Comparison of ENCODE assay signal across 9 cellular contexts in genomic region chr2:241804326-241805276, GRCh38. TPM values are rescaled to one million over a fixed set of nuclear protein-coding genes. Genes with fewer than 3 reads are reported as not detected.
DNase-seq lines count a peak whose midpoint lies in the region; ATAC-seq and TF ChIP-seq lines count a peak whose summit lies in the region.
"Had no signal": no experiment of that assay in that cellular context is flagged by ENCODE, and none has a peak within 500 bp of the region (broad histone marks: within the 10 kb centered on the region; RNA-seq: fewer than 3 reads in every experiment).

No MANE protein-coding gene starts in this region.

- no peak overlapping the region for H2BK20ac ChIP-seq in IMR-90 (ENCODE audit: low read depth, low read length)

- no peaks in the 10 kb centered on the region for H3K9me3 Mint-ChIP-seq in activated T-helper 1 cell treated with anti-CD3 and anti-CD28 coated beads, Interleukin-12 subunit alpha, Interleukin-12 subunit beta, Interleukin-2, Interleukin-4 antibody, amounts not matched to agents 30 ng/mL and 10 ng/mL and 1 ng/mL, durations not matched to agents 14 hours and 24 hours and 36 hours

- H3K4me1 ChIP-seq in IMR-90 (ENCODE audit: control insufficient read depth, insufficient read depth, low read length) (peaks cover 6% of the 10 kb centered on the region; the same call in 1 of the 2 replicates), stomach smooth muscle (ENCODE audit: control insufficient read depth, insufficient read depth, low read length) (peaks cover 19% of the 10 kb centered on the region)

- H3K4me3 Mint-ChIP-seq in activated T-helper 1 cell treated with anti-CD3 and anti-CD28 coated beads, Interleukin-12 subunit alpha, Interleukin-12 subunit beta, Interleukin-2, Interleukin-4 antibody, amounts not matched to agents 30 ng/mL and 10 ng/mL and 1 ng/mL, durations not matched to agents 14 hours and 24 hours and 36 hours, result peak overlapping the region; percentile 47

- H3K79me1 ChIP-seq in IMR-90 (ENCODE audit: low read depth in 1 of 2, low read length in 2 of 2), result no peaks in the 10 kb centered on the region

- no peak overlapping the region; the same call in 1 of the 2 replicates for H3K4me2 ChIP-seq in IMR-90 (ENCODE audit: low read depth, low read length)

- H3K14ac ChIP-seq in IMR-90 (replicated peaks; ENCODE audit: low read depth, low read length), result no peak overlapping the region

- H3K36me3 ChIP-seq in IMR-90 (ENCODE audit: control insufficient read depth, insufficient read depth, low read length) (no peaks in the 10 kb centered on the region), stomach smooth muscle (ENCODE audit: control insufficient read depth in 2 of 2, insufficient read depth in 2 of 2, low read length in 2 of 2) (no peaks in the 10 kb centered on the region)

- POLR2A ChIA-PET in IMR-90 (lab: Charles Lee; ENCODE audit: unreplicated experiment), result no interaction called here

- no peaks in the 10 kb centered on the region for H4K20me1 ChIP-seq in IMR-90 (ENCODE audit: insufficient read depth, low read length)

- no peak for TF ChIP-seq POLR2A in IMR-90 (IDR thresholded peaks at IDR 0.05; ENCODE audit: low read depth, low read length)

- H3K27me3 ChIP-seq in IMR-90 (ENCODE audit: control insufficient read depth, insufficient read depth, low read length) (peaks cover 33% of the 10 kb centered on the region), stomach smooth muscle (ENCODE audit: control insufficient read depth in 1 of 2, insufficient read depth in 2 of 2, low read length in 2 of 2) (peaks cover 7 to 21% of the 10 kb centered on the region in 2 donors)

- no peak overlapping the region for H4K8ac ChIP-seq in IMR-90 (ENCODE audit: low read depth in 2 of 2, low read length in 2 of 2)

- no peak overlapping the region for H4K5ac ChIP-seq in IMR-90 (ENCODE audit: low read depth, low read length)

- dilution Hi-C loops in IMR-90 (cut with HindIII; ENCODE audit: low sequenced_read_pairs, unreplicated experiment), result no loop called here

- peaks cover 4% of the 10 kb centered on the region for H3K4me1 Mint-ChIP-seq in activated T-helper 1 cell treated with anti-CD3 and anti-CD28 coated beads, Interleukin-12 subunit alpha, Interleukin-12 subunit beta, Interleukin-2, Interleukin-4 antibody, amounts not matched to agents 30 ng/mL and 10 ng/mL and 1 ng/mL, durations not matched to agents 14 hours and 24 hours and 36 hours (ENCODE audit: low read depth)

- H3K27me3 Mint-ChIP-seq in activated T-helper 1 cell treated with anti-CD3 and anti-CD28 coated beads, Interleukin-12 subunit alpha, Interleukin-12 subunit beta, Interleukin-2, Interleukin-4 antibody, amounts not matched to agents 30 ng/mL and 10 ng/mL and 1 ng/mL, durations not matched to agents 14 hours and 24 hours and 36 hours (ENCODE audit: insufficient read depth), result peaks cover 9% of the 10 kb centered on the region

- 22% methylated on average over 12 of the region's 37 CpGs; no CpG with 5 or more reads in 1 of the 2 experiments for WGBS in IMR-90 (ENCODE audit: extremely low coverage in 2 of 2, insufficient read length in 1 of 2), 2 experiments

- in situ Hi-C loops in G401 (cut with HindIII; ENCODE audit: low sequenced_read_pairs) (no loop called here), IMR-90 (cut with MboI; ENCODE audit: low sequenced_read_pairs) (no loop called here)

- no peak overlapping the region for H2BK120ac ChIP-seq in IMR-90 (ENCODE audit: low read depth, low read length)

- no peak overlapping the region for H3K56ac ChIP-seq in IMR-90 (ENCODE audit: extremely low read depth, insufficient read depth, low read length)

- no peak overlapping the region for H3K23ac ChIP-seq in IMR-90 (ENCODE audit: low read depth, low read length)

- BruUV-seq in IMR-90 (replicated peaks; lab: Mats Ljungman, UMichigan), result no TSS peak

- no peaks in the 10 kb centered on the region; the same call in 1 of the 2 replicates for H3K9me1 ChIP-seq in IMR-90 (ENCODE audit: insufficient read depth, low read length)

- no peak for TF ChIP-seq CTCF in IMR-90 (conservative IDR thresholded peaks at IDR 0.05; ENCODE audit: low read depth, low read length)

- H3K4me3 ChIP-seq in IMR-90 (ENCODE audit: insufficient read depth, low read depth, low read length) (no peak overlapping the region), iPS-18c (ENCODE audit: insufficient read depth, low read depth, low read length) (peak overlapping the region; percentile 51), stomach smooth muscle (ENCODE audit: low read length in 2 of 2) (peak overlapping the region; percentile 12 to 66)

- H3K9me3 ChIP-seq in IMR-90 (ENCODE audit: control insufficient read depth, insufficient read depth, low read length), result no peaks in the 10 kb centered on the region
- H3K9me3 ChIP-seq in iPS-18c (ENCODE audit: control insufficient read depth, insufficient read depth, low read length), result no peaks in the 10 kb centered on the region
- no peaks in the 10 kb centered on the region for H3K9me3 ChIP-seq in stomach smooth muscle (ENCODE audit: control insufficient read depth in 2 of 2, low read length in 2 of 2)

- H2AFZ ChIP-seq in IMR-90 (replicated peaks; ENCODE audit: low read length, poor library complexity), result no peak overlapping the region

- no peak overlapping the region for H3K18ac ChIP-seq in IMR-90 (ENCODE audit: low read depth, low read length)

- DNase-seq in G401 (ENCODE audit: low spot score) (peak; percentile 43), IMR-90 (no peak), NCI-H1930 (lab: John Stamatoyannopoulos, UW) (no peak), NCI-H1092 treated with DMSO at 0.1 percent for 48 hours (lab: John Stamatoyannopoulos, UW) (no peak), NCI-H2171 (lab: John Stamatoyannopoulos, UW) (no peak)
- no peak for DNase-seq in activated T-helper 1 cell treated with anti-CD3 and anti-CD28 coated beads, Interleukin-12 subunit alpha, Interleukin-12 subunit beta, Interleukin-2, Interleukin-4 antibody, amounts not matched to agents 30 ng/mL and 10 ng/mL and 1 ng/mL, durations not matched to agents 14 hours and 24 hours and 36 hours (ENCODE audit: low spot score)

- H2AK9ac ChIP-seq in IMR-90 (replicated peaks; ENCODE audit: low read depth, low read length, poor library complexity), result peak overlapping the region; percentile 57

- CTCF ChIA-PET in IMR-90 (lab: Yijun Ruan, JAX), result no interaction called here

- no peak overlapping the region for H3K27ac Mint-ChIP-seq in activated T-helper 1 cell treated with anti-CD3 and anti-CD28 coated beads, Interleukin-12 subunit alpha, Interleukin-12 subunit beta, Interleukin-2, Interleukin-4 antibody, amounts not matched to agents 30 ng/mL and 10 ng/mL and 1 ng/mL, durations not matched to agents 14 hours and 24 hours and 36 hours

- H3K9ac ChIP-seq in IMR-90 (ENCODE audit: low read depth, low read length), result no peak overlapping the region
- no peak overlapping the region for H3K9ac ChIP-seq in stomach smooth muscle (ENCODE audit: low read length in 2 of 2)

- ATAC-seq in IMR-90 (ENCODE audit: low read depth), result no peak

- H3K4ac ChIP-seq in IMR-90 (ENCODE audit: low read depth, low read length), result no peak overlapping the region

- no peaks in the 10 kb centered on the region for H3K36me3 Mint-ChIP-seq in activated T-helper 1 cell treated with anti-CD3 and anti-CD28 coated beads, Interleukin-12 subunit alpha, Interleukin-12 subunit beta, Interleukin-2, Interleukin-4 antibody, amounts not matched to agents 30 ng/mL and 10 ng/mL and 1 ng/mL, durations not matched to agents 14 hours and 24 hours and 36 hours (ENCODE audit: low read depth)

- no peak overlapping the region for H2BK5ac ChIP-seq in IMR-90 (ENCODE audit: low read depth, low read length, poor library complexity, severe bottlenecking)

- TF ChIP-seq RAD21 in IMR-90 (IDR thresholded peaks at IDR 0.05; ENCODE audit: low read length), result no peak

- H3K27ac ChIP-seq in IMR-90 (ENCODE audit: insufficient read depth, low read length), result no peak overlapping the region
- no peak overlapping the region for H3K27ac ChIP-seq in stomach smooth muscle (ENCODE audit: low read length)

- H2AK5ac ChIP-seq in IMR-90 (ENCODE audit: low read depth, low read length), result no peak overlapping the region

- H2BK15ac ChIP-seq in IMR-90 (ENCODE audit: low read depth, low read length), result no peak overlapping the region

- no peak overlapping the region for H4K91ac ChIP-seq in IMR-90 (ENCODE audit: insufficient read depth, low read depth, low read length)

- intact Hi-C loops in IMR-90 (cut with micrococcal nuclease), result no loop called here
- intact Hi-C loops in activated T-helper 1 cell treated with anti-CD3 and anti-CD28 coated beads, Interleukin-12 subunit alpha, Interleukin-12 subunit beta, Interleukin-2, Interleukin-4 antibody, amounts not matched to agents 30 ng/mL and 10 ng/mL and 1 ng/mL, durations not matched to agents 14 hours and 24 hours and 36 hours (cut with micrococcal nuclease), result loop anchor here (5.0 kb wide), 1 partner anchor 58 kb away; no protein-coding TSS in a partner anchor

TF ChIP-seq in IMR-90, 13 proteins besides CTCF, POLR2A, EP300 and RAD21 (continues in another document):
- TF ChIP-seq CHD1 (IDR thresholded peaks at IDR 0.05; ENCODE audit: low read depth, low read length) (no peak), FOS (IDR thresholded peaks at IDR 0.05; ENCODE audit: low read depth, low read length) (no peak)

RNA-seq across cellular contexts. Expression of gene NEU4, which starts 4.4 kb away (rescaled TPM):
- total RNA-seq in G401 (2014; rRNA removed; shearing (Covaris generic)), result not detected in 2 replicates
- total RNA-seq in IMR-90 (2012; rRNA removed), result not detected in 2 replicates
- not detected in 2 replicates for polyA plus RNA-seq in IMR-90 (2012; rRNA removed)
- not detected in 2 replicates for polyA plus RNA-seq in IMR-90 (2012; cell fraction: cytosol; rRNA removed)
- polyA plus RNA-seq in IMR-90 (2012; cell fraction: nucleus; rRNA removed; ENCODE audit: low replicate concordance), result 0.07 TPM in 2 replicates
- 0.61 and 0.80 TPM in 2 replicates for total RNA-seq in activated T-helper 1 cell treated with anti-CD3 and anti-CD28 coated beads, Interleukin-12 subunit alpha, Interleukin-12 subunit beta, Interleukin-2, Interleukin-4 antibody, amounts not matched to agents 30 ng/mL and 10 ng/mL and 1 ng/mL, durations not matched to agents 14 hours and 24 hours and 36 hours
- polyA plus RNA-seq: neural cell had no signal

RNA-seq across cellular contexts. Expression of gene GAL3ST2, which starts 28.0 kb away (rescaled TPM):
- total RNA-seq in G401 (2014; rRNA removed; shearing (Covaris generic)), result not detected in 2 replicates
- total RNA-seq in IMR-90 (2012; rRNA removed), result not detected in 2 replicates
- polyA plus RNA-seq in IMR-90 (2012; rRNA removed), result 0.07 TPM in 1 of 2 replicates, not detected in the other
- polyA plus RNA-seq in IMR-90 (2012; cell fraction: cytosol; rRNA removed), result 0.10 TPM in 1 of 2 replicates, not detected in the other
- 0.26 and 0.51 TPM in 2 replicates for polyA plus RNA-seq in IMR-90 (2012; cell fraction: nucleus; rRNA removed; ENCODE audit: low replicate concordance)
- total RNA-seq in activated T-helper 1 cell treated with anti-CD3 and anti-CD28 coated beads, Interleukin-12 subunit alpha, Interleukin-12 subunit beta, Interleukin-2, Interleukin-4 antibody, amounts not matched to agents 30 ng/mL and 10 ng/mL and 1 ng/mL, durations not matched to agents 14 hours and 24 hours and 36 hours, result 0.51 and 0.60 TPM in 2 replicates
- polyA plus RNA-seq: neural cell had no signal

RNA-seq across cellular contexts. Expression of gene PDCD1, which starts 54.1 kb away (rescaled TPM):
- total RNA-seq in G401 (2014; rRNA removed; shearing (Covaris generic)), result 0.62 TPM in 1 of 2 replicates, not detected in the other
- not detected in 2 replicates for total RNA-seq in IMR-90 (2012; rRNA removed)
- polyA plus RNA-seq in IMR-90 (2012; rRNA removed), result not detected in 2 replicates
- polyA plus RNA-seq in IMR-90 (2012; cell fraction: cytosol; rRNA removed), result not detected in 2 replicates
- not detected in 2 replicates for polyA plus RNA-seq in IMR-90 (2012; cell fraction: nucleus; rRNA removed; ENCODE audit: low replicate concordance)
- 67.8 and 69.1 TPM in 2 replicates for total RNA-seq in activated T-helper 1 cell treated with anti-CD3 and anti-CD28 coated beads, Interleukin-12 subunit alpha, Interleukin-12 subunit beta, Interleukin-2, Interleukin-4 antibody, amounts not matched to agents 30 ng/mL and 10 ng/mL and 1 ng/mL, durations not matched to agents 14 hours and 24 hours and 36 hours
- polyA plus RNA-seq: neural cell had no signal

Comparison
In these comparisons a context has a peak if more than half of its experiments do, and no peak if none do; other contexts are left out.
1. RNA of gene PDCD1, which starts 54.1 kb away (total RNA-seq): 67.8 to 69.1 TPM in activated T-helper 1 cell treated with anti-CD3 and anti-CD28 coated beads, Interleukin-12 subunit alpha, Interleukin-12 subunit beta, Interleukin-2, Interleukin-4 antibody, amounts not matched to agents 30 ng/mL and 10 ng/mL and 1 ng/mL, durations not matched to agents 14 hours and 24 hours and 36 hours; 0.62 TPM in G401 and not detected in IMR-90; every median in the first group is over 10 times any median in the second.